In the genomic region with DNA sequence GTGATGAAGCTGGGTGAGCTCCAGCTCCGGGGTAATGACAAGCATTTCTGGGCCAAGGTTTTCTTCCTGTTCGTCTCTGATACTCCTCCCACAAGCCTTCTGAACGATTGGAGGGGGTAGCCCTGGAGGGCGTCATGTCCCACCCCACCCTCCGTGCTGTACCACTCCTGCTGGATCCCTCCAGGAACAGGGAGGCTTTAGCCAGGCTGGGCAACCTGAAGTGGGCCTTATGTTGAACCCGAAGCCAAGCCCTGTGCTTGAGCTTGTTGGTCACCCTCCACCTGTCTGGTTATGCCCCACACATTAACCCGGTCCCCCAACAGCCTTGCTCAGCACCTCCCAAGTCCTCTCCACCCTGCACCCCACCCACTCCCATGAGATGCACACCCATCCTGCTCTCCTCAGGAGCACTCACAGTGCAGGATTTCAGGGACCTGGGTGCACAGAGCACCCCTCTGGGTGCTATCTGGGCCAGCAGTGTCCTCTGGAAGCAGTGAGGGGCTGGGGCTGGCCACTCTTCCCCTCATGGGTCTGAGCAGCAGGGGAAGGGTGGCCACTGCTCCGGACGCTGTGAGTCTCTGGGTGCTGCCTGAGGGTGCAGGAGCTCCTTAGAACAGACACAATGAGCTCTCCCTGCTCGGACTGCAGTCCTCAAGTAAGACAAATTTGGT, we compare ENCODE assay signal across 20 cellular contexts. TPM values are rescaled to one million over a fixed set of nuclear protein-coding genes. Genes with fewer than 3 reads are reported as not detected.
DNase-seq lines count a peak whose midpoint lies in the region; ATAC-seq and TF ChIP-seq lines count a peak whose summit lies in the region.
"Had no signal": no experiment of that assay in that cellular context is flagged by ENCODE, and none has a peak within 500 bp of the region (broad histone marks: within the 10 kb centered on the region; RNA-seq: fewer than 3 reads in every experiment).

No MANE protein-coding gene starts in this region.

- H3K9me2 ChIP-seq in HCT116 (ENCODE audit: insufficient read depth) = no peaks in the 10 kb centered on the region

- H3K9me3 ChIP-seq in CD4-positive, alpha-beta T cell (ENCODE audit: control insufficient read depth, low read length) = no peaks in the 10 kb centered on the region
- H3K9me3 ChIP-seq in HCT116 (ENCODE audit: control insufficient read depth in 1 of 2, insufficient read depth in 1 of 2, low read depth in 1 of 2, low read length in 2 of 2) = no peaks in the 10 kb centered on the region
- H3K9me3 ChIP-seq: adrenal gland, gastrocnemius medialis, neutrophil, Peyer's patch, right lobe of liver had no signal

- H3K9ac ChIP-seq in HCT116 (ENCODE audit: low read length) = no peak overlapping the region

- no peak overlapping the region for H3K27ac ChIP-seq in CD4-positive, alpha-beta T cell (ENCODE audit: low read depth, low read length)
- no peak overlapping the region for H3K27ac ChIP-seq in HCT116 (ENCODE audit: low read depth, low read length)
- H3K27ac ChIP-seq: adrenal gland, gastrocnemius medialis, neutrophil, Peyer's patch, right lobe of liver had no signal

- H3K4me3 Mint-ChIP-seq in CD4-positive, alpha-beta T cell = no peak overlapping the region
- H3K4me3 Mint-ChIP-seq in WTC11 = no peak overlapping the region
- no peak overlapping the region for H3K4me3 Mint-ChIP-seq in nephron progenitor cell
- no peak overlapping the region for H3K4me3 Mint-ChIP-seq in activated naive CD4-positive, alpha-beta T cell treated with anti-CD3 and anti-CD28 coated beads, Interleukin-2, amount 10 ng/mL, durations not matched to agents 7 days and 5 days
- H3K4me3 Mint-ChIP-seq: activated CD4-positive, alpha-beta T cell treated with anti-CD3 and anti-CD28 coated beads for 36 hours; GM23338 had no signal

- peak overlapping the region; percentile 90 for H2AFZ ChIP-seq in HCT116 (ENCODE audit: low read depth, low read length, poor library complexity, severe bottlenecking)
- H2AFZ ChIP-seq: GM23338 had no signal

- no peak for ATAC-seq in CD4-positive, alpha-beta T cell (ENCODE audit: poor library complexity)
- ATAC-seq in HCT116 (peak; percentile 57), WTC11 (peak; percentile 27)

- H3K27me3 Mint-ChIP-seq in CD4-positive, alpha-beta T cell = peaks cover 24% of the 10 kb centered on the region
- H3K27me3 Mint-ChIP-seq in WTC11 (ENCODE audit: low read depth) = no peaks in the 10 kb centered on the region; the same call in 1 of the 2 replicates
- peaks cover 16% of the 10 kb centered on the region for H3K27me3 Mint-ChIP-seq in nephron progenitor cell (ENCODE audit: low read depth, poor library complexity)
- H3K27me3 Mint-ChIP-seq in activated naive CD4-positive, alpha-beta T cell treated with anti-CD3 and anti-CD28 coated beads, Interleukin-2, amount 10 ng/mL, durations not matched to agents 7 days and 5 days = peaks cover 44% of the 10 kb centered on the region

- H3K4me2 ChIP-seq in HCT116 (ENCODE audit: low read length) = peak overlapping the region; percentile 32
- H3K4me2 ChIP-seq: GM23338 had no signal

- H3K4me1 Mint-ChIP-seq in CD4-positive, alpha-beta T cell (ENCODE audit: low read depth) = peaks cover 7% of the 10 kb centered on the region
- H3K4me1 Mint-ChIP-seq in WTC11 (peaks cover 4% of the 10 kb centered on the region; the same call in 1 of the 2 replicates), nephron progenitor cell (no peaks in the 10 kb centered on the region)
- H3K4me1 Mint-ChIP-seq in activated naive CD4-positive, alpha-beta T cell treated with anti-CD3 and anti-CD28 coated beads, Interleukin-2, amount 10 ng/mL, durations not matched to agents 7 days and 5 days = peaks cover 9% of the 10 kb centered on the region

- no peak for TF ChIP-seq POLR2A in HCT116 (IDR thresholded peaks at IDR 0.05; ENCODE audit: borderline replicate concordance, extremely low read depth, insufficient read depth, insufficient read length)

- RAD21 ChIA-PET in HCT116 (lab: Charles Lee; ENCODE audit: low non-redundant PET in 1 of 2, low total read pairs in 2 of 2, uncharacterized antibody in 2 of 2, unreplicated experiment in 2 of 2) = interaction anchor here (0.6 to 2.1 kb wide), 13 partner anchors 19 to 185 kb away, joined by 3 to 9 read pairs (median 3); no protein-coding TSS in a partner anchor

- POLR2A ChIA-PET in CD4-positive, alpha-beta T cell (lab: Charles Lee) = interaction anchor here (1.1 to 1.2 kb wide), 2 partner anchors 8 to 173 kb away, joined by 3 to 5 read pairs; no protein-coding TSS in a partner anchor
- POLR2A ChIA-PET in HCT116 (lab: Charles Lee) (interaction anchor here (0.8 to 2.4 kb wide), 6 partner anchors 49 to 182 kb away, joined by 3 to 15 read pairs (median 4); a partner anchor contains a TSS), WTC11 (lab: Charles Lee) (no interaction called here)

- no peaks in the 10 kb centered on the region for H3K9me3 Mint-ChIP-seq in CD4-positive, alpha-beta T cell
- no peaks in the 10 kb centered on the region for H3K9me3 Mint-ChIP-seq in WTC11
- no peaks in the 10 kb centered on the region for H3K9me3 Mint-ChIP-seq in nephron progenitor cell
- no peaks in the 10 kb centered on the region for H3K9me3 Mint-ChIP-seq in activated naive CD4-positive, alpha-beta T cell treated with anti-CD3 and anti-CD28 coated beads, Interleukin-2, amount 10 ng/mL, durations not matched to agents 7 days and 5 days
- H3K9me3 Mint-ChIP-seq: GM23338 had no signal

- intact Hi-C loops in CD4-positive, alpha-beta T cell (cut with DNase I, micrococcal nuclease) = loop anchor here (1.0 to 5.0 kb wide), 4 partner anchors 172 to 549 kb away; no protein-coding TSS in a partner anchor
- intact Hi-C loops in HCT116 (cut with micrococcal nuclease) = loop anchor here (1.0 to 5.0 kb wide), 5 partner anchors 48 to 544 kb away; no protein-coding TSS in a partner anchor

- no peaks in the 10 kb centered on the region for H3K27me3 ChIP-seq in CD4-positive, alpha-beta T cell (ENCODE audit: control insufficient read depth, insufficient read depth, low read length)
- no peaks in the 10 kb centered on the region for H3K27me3 ChIP-seq in HCT116 (ENCODE audit: insufficient read depth, low read length)
- H3K27me3 ChIP-seq: Peyer's patch, right lobe of liver had no signal

- peaks cover 0 to 15% of the 10 kb centered on the region in 2 experiments; a peak in 2 of 4 replicates for H3K4me1 ChIP-seq in HCT116 (ENCODE audit: control insufficient read depth in 1 of 2, insufficient read depth in 2 of 2, low read length in 2 of 2)
- H3K4me1 ChIP-seq: adrenal gland, gastrocnemius medialis, Peyer's patch had no signal

- TF ChIP-seq CTCF in CD4-positive, alpha-beta T cell (IDR thresholded peaks at IDR 0.05) = peak; percentile 17
- TF ChIP-seq CTCF in HCT116 (IDR thresholded peaks at IDR 0.05 in 2 of 3, conservative IDR thresholded peaks at IDR 0.05 in 1 of 3; ENCODE audit: borderline replicate concordance in 1 of 3, insufficient read depth in 1 of 3, low read depth in 2 of 3, low read length in 2 of 3) (no peak; a peak in 1 of 6 replicates), WTC11 (IDR thresholded peaks at IDR 0.05) (no peak), nephron progenitor cell (IDR thresholded peaks at IDR 0.05) (peak; percentile 2)

- no peaks in the 10 kb centered on the region for H3K36me3 ChIP-seq in HCT116 (ENCODE audit: control insufficient read depth in 1 of 2, insufficient read depth in 2 of 2, low read length in 2 of 2)
- H3K36me3 ChIP-seq: adrenal gland, gastrocnemius medialis, neutrophil, Peyer's patch, right lobe of liver had no signal

- no peak for TF ChIP-seq RAD21 in HCT116 (IDR thresholded peaks at IDR 0.05; ENCODE audit: low read depth)

- H3K4me3 ChIP-seq in HCT116 (replicated peaks in 1 of 2; ENCODE audit: low read depth in 1 of 2, low read length in 2 of 2) = no peak overlapping the region; a peak in 1 of 4 replicates
- H3K4me3 ChIP-seq: adrenal gland, gastrocnemius medialis, GM23338, Peyer's patch, right lobe of liver had no signal

- H3K36me3 Mint-ChIP-seq in CD4-positive, alpha-beta T cell (ENCODE audit: low read depth) = no peaks in the 10 kb centered on the region
- H3K36me3 Mint-ChIP-seq in WTC11 = no peaks in the 10 kb centered on the region
- H3K36me3 Mint-ChIP-seq in nephron progenitor cell (ENCODE audit: low read depth) = no peaks in the 10 kb centered on the region
- no peaks in the 10 kb centered on the region for H3K36me3 Mint-ChIP-seq in activated naive CD4-positive, alpha-beta T cell treated with anti-CD3 and anti-CD28 coated beads, Interleukin-2, amount 10 ng/mL, durations not matched to agents 7 days and 5 days

- H4K20me1 ChIP-seq in HCT116 (ENCODE audit: insufficient read depth) = no peaks in the 10 kb centered on the region

- no TSS peak for BruUV-seq in HCT116 (replicated peaks; lab: Mats Ljungman, UMichigan)

- DNase-seq in CD4-positive, alpha-beta T cell = no peak
- DNase-seq in HCT116 (ENCODE audit: low read depth, low spot score) (no peak), WTC11 (ENCODE audit: low spot score) (no peak), nephron progenitor cell (no peak), cerebellum (ENCODE audit: low spot score) (no peak), UCSD-AML1 (lab: John Stamatoyannopoulos, UW; ENCODE audit: unreplicated experiment) (no peak)
- no peak for DNase-seq in activated CD8-positive, alpha-beta memory T cell treated with anti-CD3 and anti-CD28 coated beads, Interleukin-2, amount 50 U/mL, for 4 hours
- DNase-seq in activated naive CD4-positive, alpha-beta T cell treated with anti-CD3 and anti-CD28 coated beads, Interleukin-2, amount 10 ng/mL, durations not matched to agents 7 days and 5 days = no peak
- DNase-seq: activated gamma-delta T cell had no signal

- CTCF ChIA-PET in CD4-positive, alpha-beta T cell (lab: Charles Lee) = interaction anchor here (0.5 to 2.2 kb wide), 15 partner anchors 9 to 1825 kb away, joined by 3 to 12 read pairs (median 4); no protein-coding TSS in a partner anchor
- CTCF ChIA-PET in HCT116 (lab: Charles Lee) (interaction anchor here (0.6 to 3.6 kb wide), 45 partner anchors 9 to 653 kb away, joined by 3 to 23 read pairs (median 6); a partner anchor contains a TSS), WTC11 (lab: Charles Lee) (interaction anchor here (0.5 to 3.9 kb wide), 62 partner anchors 9 to 576 kb away, joined by 3 to 48 read pairs (median 6); a partner anchor contains a TSS)
- CTCF ChIA-PET in activated naive CD4-positive, alpha-beta T cell treated with anti-CD3 and anti-CD28 coated beads, Interleukin-2, amount 10 ng/mL, durations not matched to agents 7 days and 5 days (lab: Charles Lee) = interaction anchor here (0.7 to 4.8 kb wide), 20 partner anchors 8 to 303 kb away, joined by 3 to 34 read pairs (median 4); no protein-coding TSS in a partner anchor

- H3K27ac Mint-ChIP-seq in CD4-positive, alpha-beta T cell = no peak overlapping the region
- H3K27ac Mint-ChIP-seq in WTC11 (no peak overlapping the region), nephron progenitor cell (no peak overlapping the region)
- no peak overlapping the region for H3K27ac Mint-ChIP-seq in activated naive CD4-positive, alpha-beta T cell treated with anti-CD3 and anti-CD28 coated beads, Interleukin-2, amount 10 ng/mL, durations not matched to agents 7 days and 5 days
- H3K27ac Mint-ChIP-seq: activated CD4-positive, alpha-beta T cell treated with anti-CD3 and anti-CD28 coated beads for 36 hours; GM23338 had no signal

- no peaks in the 10 kb centered on the region for H3K79me2 ChIP-seq in HCT116 (ENCODE audit: insufficient read depth, low read length)

RNA-seq across cellular contexts. Expression of a gene that starts 6.8 kb away (rescaled TPM):
- not detected for total RNA-seq in CD4-positive, alpha-beta T cell
- not detected for total RNA-seq in HCT116 (2021; ENCODE audit: unreplicated experiment)
- polyA plus RNA-seq in HCT116 (2012) = 0.29 and 0.30 TPM in 2 replicates
- not detected in 3 replicates for total RNA-seq in WTC11 (2021)
- not detected for total RNA-seq in cerebellum
- total RNA-seq: activated CD4-positive, alpha-beta T cell treated with anti-CD3 and anti-CD28 coated beads for 36 hours; adrenal gland; Daoy; dermis microvascular lymphatic vessel endothelial cell; GM23338; left cardiac atrium; LHCN-M2; Peyer's patch; right lobe of liver had no signal
- polyA plus RNA-seq: adrenal gland, GM23338 had no signal

RNA-seq across cellular contexts. Expression of a gene that starts 36.6 kb away (rescaled TPM):
- total RNA-seq in CD4-positive, alpha-beta T cell = not detected
- total RNA-seq in HCT116 (2021; ENCODE audit: unreplicated experiment) (0.84 TPM), WTC11 (2021) (0.21 to 0.70 TPM (median 0.34 TPM) in 3 replicates), cerebellum (not detected)
- 1.1 and 2.3 TPM in 2 replicates for polyA plus RNA-seq in HCT116 (2012)
- total RNA-seq: activated CD4-positive, alpha-beta T cell treated with anti-CD3 and anti-CD28 coated beads for 36 hours; gastrocnemius medialis; GM23338; left cardiac atrium; Peyer's patch had no signal
- polyA plus RNA-seq: adrenal gland, GM23338 had no signal

RNA-seq across cellular contexts. Expression of a gene that starts 39.3 kb away (rescaled TPM):
- total RNA-seq in CD4-positive, alpha-beta T cell = not detected
- total RNA-seq in HCT116 (2021; ENCODE audit: unreplicated experiment) (not detected), WTC11 (2021) (not detected in 3 replicates), cerebellum (not detected)
- polyA plus RNA-seq in HCT116 (2012) = not detected in 2 replicates
- total RNA-seq: activated CD4-positive, alpha-beta T cell treated with anti-CD3 and anti-CD28 coated beads for 36 hours; adrenal gland; dermis microvascular lymphatic vessel endothelial cell; gastrocnemius medialis; GM23338; left cardiac atrium; LHCN-M2; Peyer's patch; right lobe of liver had no signal
- polyA plus RNA-seq: adrenal gland, GM23338 had no signal

RNA-seq across cellular contexts. Expression of a gene that starts 53.5 kb away (rescaled TPM):
- total RNA-seq in CD4-positive, alpha-beta T cell = not detected
- total RNA-seq in HCT116 (2021; ENCODE audit: unreplicated experiment) (1.5 TPM), WTC11 (2021) (0.11 to 0.18 TPM in 2 of 3 replicates, not detected in the other), cerebellum (not detected)
- polyA plus RNA-seq in HCT116 (2012) = 0.62 and 1.4 TPM in 2 replicates
- total RNA-seq: activated CD4-positive, alpha-beta T cell treated with anti-CD3 and anti-CD28 coated beads for 36 hours; GM23338; left cardiac atrium; Peyer's patch; right lobe of liver had no signal

RNA-seq across cellular contexts. Expression of a gene that starts 57.5 kb away (rescaled TPM):
- not detected for total RNA-seq in CD4-positive, alpha-beta T cell
- total RNA-seq in HCT116 (2021; ENCODE audit: unreplicated experiment) = not detected
- polyA plus RNA-seq in HCT116 (2012) = not detected in 2 replicates
- total RNA-seq in WTC11 (2021) = not detected in 3 replicates
- not detected for total RNA-seq in cerebellum
- total RNA-seq: activated CD4-positive, alpha-beta T cell treated with anti-CD3 and anti-CD28 coated beads for 36 hours; adrenal gland; Daoy; dermis microvascular lymphatic vessel endothelial cell; gastrocnemius medialis; GM23338; left cardiac atrium; LHCN-M2; Peyer's patch; right lobe of liver had no signal
- polyA plus RNA-seq: adrenal gland, GM23338 had no signal

Comparison
In these comparisons a context has a peak if more than half of its experiments do, and no peak if none do; other contexts are left out.
1. CTCF ChIP-seq: peak in CD4-positive, alpha-beta T cell (single experiment) and nephron progenitor cell (single experiment); none in HCT116 (0 of 3) and WTC11 (single experiment).